In the genomic region with DNA sequence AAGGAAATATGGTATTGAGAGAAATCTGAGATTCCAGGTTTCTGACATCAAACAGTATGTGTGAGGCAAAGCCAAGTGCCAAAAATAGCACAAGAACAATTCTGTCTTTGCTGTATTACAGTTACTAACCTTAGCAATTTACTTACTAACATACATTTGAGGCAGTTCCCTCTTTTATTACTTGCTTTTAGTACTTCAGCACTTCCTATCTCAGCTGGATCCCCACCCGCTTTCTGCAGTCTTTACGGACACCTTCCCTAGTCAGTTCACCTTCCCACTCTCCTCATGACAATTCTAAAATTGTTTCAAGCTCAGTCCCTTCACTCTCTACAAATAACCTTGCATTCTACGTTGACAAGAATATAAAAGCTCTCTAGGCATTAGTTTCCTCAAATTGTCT, we compare ENCODE assay signal across 20 cellular contexts.
"Had no signal": no experiment of that assay in that cellular context is flagged by ENCODE, and none has a peak within 500 bp of the region (broad histone marks: within the 10 kb centered on the region; RNA-seq: fewer than 3 reads in every experiment).

No MANE protein-coding gene starts in this region.

- H3K27me3 ChIP-seq: ascending aorta, breast epithelium, dorsolateral prefrontal cortex, gastroesophageal sphincter, right atrium auricular region had no signal

- FAIRE-seq: kidney had no signal

- ATAC-seq: activated CD8-positive, alpha-beta T cell treated with anti-CD3 and anti-CD28 coated beads for 36 hours; gastroesophageal sphincter; WTC11 had no signal

- H3K4me1 ChIP-seq: ascending aorta, breast epithelium had no signal

- DNase-seq: activated CD4-positive, alpha-beta T cell treated with anti-CD3 and anti-CD28 coated beads for 4 hours; activated CD8-positive, alpha-beta T cell treated with anti-CD3 and anti-CD28 coated beads for 36 hours; activated gamma-delta T cell; activated T-cell treated with anti-CD3 and anti-CD28 coated beads, Interleukin-2, amount 50 U/mL, for 48 hours; dorsolateral prefrontal cortex; kidney; left ventricle myocardium inferior; stimulated activated CD4-positive, alpha-beta T cell treated with anti-CD3 and anti-CD28 coated beads, Interleukin-4, amount 100 ng/mL, for 4 hours; stimulated activated CD8-positive, alpha-beta memory T cell treated with anti-CD3 and anti-CD28 coated beads, Interleukin-4, amount 100 ng/mL, for 48 hours; stimulated activated naive CD4-positive, alpha-beta T cell treated with Interleukin-2 at 50 U/mL for 16 hours; substantia nigra; T-helper 1 cell; trophoblast cell had no signal

- H3K36me3 ChIP-seq: ascending aorta, breast epithelium, gastroesophageal sphincter, left ventricle myocardium inferior, right atrium auricular region had no signal

- H3K27ac ChIP-seq: ascending aorta, breast epithelium, gastroesophageal sphincter, left ventricle myocardium inferior, right atrium auricular region had no signal

- H3K4me3 ChIP-seq: ascending aorta, breast epithelium, dorsolateral prefrontal cortex, gastroesophageal sphincter, left ventricle myocardium inferior, right atrium auricular region had no signal

- H3K4me3 Mint-ChIP-seq: activated CD8-positive, alpha-beta T cell treated with anti-CD3 and anti-CD28 coated beads for 36 hours; nephron; WTC11 had no signal

- H3K27ac Mint-ChIP-seq: activated CD8-positive, alpha-beta T cell treated with anti-CD3 and anti-CD28 coated beads for 36 hours; nephron; progenitor cell of endocrine pancreas; WTC11 had no signal

- H3K27me3 Mint-ChIP-seq: activated CD8-positive, alpha-beta T cell treated with anti-CD3 and anti-CD28 coated beads for 36 hours; progenitor cell of endocrine pancreas had no signal
